ENCODE assay signal across 13 cellular contexts in the genomic region with DNA sequence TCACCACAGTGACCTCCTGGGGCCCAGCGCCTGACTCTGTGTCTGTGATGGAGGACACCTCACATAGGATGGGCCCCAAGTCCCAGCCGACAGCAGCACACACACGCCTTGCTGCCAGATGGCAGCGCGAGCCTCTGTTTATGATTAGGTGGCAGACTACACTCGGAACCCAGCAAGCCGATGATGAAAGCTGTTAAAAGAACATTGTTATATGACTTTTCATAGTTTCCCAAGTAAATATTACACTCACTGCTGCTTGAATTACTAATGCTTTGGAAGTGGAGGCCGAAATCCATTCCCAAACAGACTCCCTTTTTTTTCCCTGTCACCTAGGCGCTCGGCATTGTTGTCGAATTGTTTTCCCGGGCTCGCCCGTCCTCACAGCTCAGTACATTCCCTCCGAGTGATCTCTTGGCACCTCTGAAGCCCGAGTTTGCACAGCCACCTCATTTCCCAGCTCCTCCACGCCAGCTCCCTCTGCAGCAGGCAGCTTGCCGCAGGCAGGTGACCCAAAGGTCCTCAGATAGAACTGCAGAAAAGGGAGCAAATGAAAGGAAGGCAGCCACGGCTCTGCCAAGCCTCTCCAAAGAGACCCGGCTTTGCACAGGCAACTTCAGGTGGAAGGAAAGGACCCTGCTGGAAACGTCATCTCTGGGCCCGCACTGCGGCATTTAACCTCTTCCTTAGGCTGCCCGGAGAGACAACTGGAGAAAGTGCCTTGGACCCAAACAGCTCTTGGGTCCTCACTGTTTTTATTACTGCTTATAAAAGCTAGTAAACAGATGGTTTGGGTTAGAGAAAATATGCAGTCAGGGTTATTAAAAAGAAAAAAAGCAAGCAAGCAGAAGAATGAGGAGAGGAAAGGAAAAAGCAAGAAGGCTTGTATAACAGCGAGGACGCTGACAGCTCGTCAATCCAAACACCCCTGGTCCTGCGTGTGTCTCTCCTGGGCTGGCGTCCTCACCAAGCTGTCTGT.
DNase-seq lines count a peak whose midpoint lies in the region; ATAC-seq, FAIRE-seq and TF ChIP-seq lines count a peak whose summit lies in the region.
"Had no signal": no experiment of that assay in that cellular context is flagged by ENCODE, and none has a peak within 500 bp of the region (broad histone marks: within the 10 kb centered on the region; RNA-seq: fewer than 3 reads in every experiment).

No MANE protein-coding gene starts in this region.

- no peaks in the 10 kb centered on the region for H3K27me3 Mint-ChIP-seq in endodermal cell (ENCODE audit: insufficient read depth)
- peaks cover 7% of the 10 kb centered on the region for H3K27me3 Mint-ChIP-seq in activated CD8-positive, alpha-beta T cell treated with anti-CD3 and anti-CD28 coated beads for 36 hours

- no peak overlapping the region for H3K18ac ChIP-seq in IMR-90 (ENCODE audit: low read depth, low read length)

- TF ChIP-seq EP300 in HepG2 (IDR thresholded peaks at IDR 0.05; ENCODE audit: low read depth in 2 of 2, low read length in 2 of 2) = no peak
- no peak for TF ChIP-seq EP300 in HepG2 (CRISPR knock-in tag; IDR thresholded peaks at IDR 0.05; ENCODE audit: borderline replicate concordance)

- no peaks in the 10 kb centered on the region for H4K20me1 ChIP-seq in IMR-90 (ENCODE audit: insufficient read depth, low read length)
- no peaks in the 10 kb centered on the region for H4K20me1 ChIP-seq in HepG2 (ENCODE audit: insufficient read depth, low read length)

- H3K9me3 Mint-ChIP-seq in stimulated activated effector memory CD8-positive, alpha-beta T cell treated with anti-CD3 and anti-CD28 coated beads, Interleukin-12 subunit alpha, Interleukin-12 subunit beta, amount 100 ng/mL, for 72 hours = no peaks in the 10 kb centered on the region
- no peaks in the 10 kb centered on the region for H3K9me3 Mint-ChIP-seq in endodermal cell
- H3K9me3 Mint-ChIP-seq in activated CD8-positive, alpha-beta T cell treated with anti-CD3 and anti-CD28 coated beads for 36 hours = no peaks in the 10 kb centered on the region
- H3K9me3 Mint-ChIP-seq: activated CD4-positive, alpha-beta T cell treated with anti-CD3 and anti-CD28 coated beads, Interleukin-2, amount 10 ng/mL, durations not matched to agents 7 days and 5 days; T-helper 1 cell treated with Interleukin-12 subunit alpha and Interleukin-12 subunit beta and Interleukin-4 antibody, amounts not matched to agents 30 μg/mL and 1 μg/mL, for 36 hours had no signal

- H3K4me1 ChIP-seq in IMR-90 (ENCODE audit: control insufficient read depth, insufficient read depth, low read length) (peaks cover 6% of the 10 kb centered on the region; the same call in 1 of the 2 replicates), HepG2 (ENCODE audit: insufficient read depth, low read length) (peaks cover 21% of the 10 kb centered on the region), endodermal cell (ENCODE audit: control insufficient read depth, insufficient read depth, low read length) (no peaks in the 10 kb centered on the region)

- no peak overlapping the region for H3K9ac ChIP-seq in IMR-90 (ENCODE audit: low read depth, low read length)
- no peak overlapping the region for H3K9ac ChIP-seq in HepG2 (ENCODE audit: insufficient read depth, low read depth, low read length)
- no peak overlapping the region for H3K9ac ChIP-seq in endodermal cell (ENCODE audit: extremely low read depth, low read length, poor library complexity, severe bottlenecking)

- H3K9me3 ChIP-seq in IMR-90 (ENCODE audit: control insufficient read depth, insufficient read depth, low read length) = no peaks in the 10 kb centered on the region
- no peaks in the 10 kb centered on the region for H3K9me3 ChIP-seq in HepG2 (ENCODE audit: low read length)
- H3K9me3 ChIP-seq in endodermal cell (ENCODE audit: control insufficient read depth, low read length) = no peaks in the 10 kb centered on the region

- no peak overlapping the region for H3K4me3 Mint-ChIP-seq in stimulated activated effector memory CD8-positive, alpha-beta T cell treated with anti-CD3 and anti-CD28 coated beads, Interleukin-12 subunit alpha, Interleukin-12 subunit beta, amount 100 ng/mL, for 72 hours
- H3K4me3 Mint-ChIP-seq in endodermal cell = no peak overlapping the region
- H3K4me3 Mint-ChIP-seq in activated CD8-positive, alpha-beta T cell treated with anti-CD3 and anti-CD28 coated beads for 36 hours = no peak overlapping the region
- H3K4me3 Mint-ChIP-seq: activated CD4-positive, alpha-beta T cell treated with anti-CD3 and anti-CD28 coated beads, Interleukin-2, amount 10 ng/mL, durations not matched to agents 7 days and 5 days; T-helper 1 cell treated with Interleukin-12 subunit alpha and Interleukin-12 subunit beta and Interleukin-4 antibody, amounts not matched to agents 30 μg/mL and 1 μg/mL, for 36 hours had no signal

- H3K36me3 Mint-ChIP-seq in stimulated activated effector memory CD8-positive, alpha-beta T cell treated with anti-CD3 and anti-CD28 coated beads, Interleukin-12 subunit alpha, Interleukin-12 subunit beta, amount 100 ng/mL, for 72 hours = no peaks in the 10 kb centered on the region
- no peaks in the 10 kb centered on the region for H3K36me3 Mint-ChIP-seq in endodermal cell (ENCODE audit: low read depth)
- H3K36me3 Mint-ChIP-seq in activated CD8-positive, alpha-beta T cell treated with anti-CD3 and anti-CD28 coated beads for 36 hours (ENCODE audit: low read depth) = no peaks in the 10 kb centered on the region

- no peaks in the 10 kb centered on the region for H3K79me1 ChIP-seq in IMR-90 (ENCODE audit: low read depth in 1 of 2, low read length in 2 of 2)

- H2BK120ac ChIP-seq in IMR-90 (ENCODE audit: low read depth, low read length) = no peak overlapping the region

- no peak overlapping the region for H3K14ac ChIP-seq in IMR-90 (replicated peaks; ENCODE audit: low read depth, low read length)

- ATAC-seq in IMR-90 (ENCODE audit: low read depth) = no peak; the same call in 1 of the 2 replicates
- ATAC-seq in HepG2 = peak; percentile 75
- no peak for ATAC-seq in stimulated activated effector memory CD8-positive, alpha-beta T cell treated with anti-CD3 and anti-CD28 coated beads, Interleukin-12 subunit alpha, Interleukin-12 subunit beta, amount 100 ng/mL, for 72 hours
- no peak for ATAC-seq in activated CD8-positive, alpha-beta T cell treated with anti-CD3 and anti-CD28 coated beads for 36 hours

- POLR2A ChIA-PET in IMR-90 (lab: Charles Lee; ENCODE audit: unreplicated experiment) = no interaction called here
- POLR2A ChIA-PET in HepG2 (lab: Yijun Ruan, JAX) = interaction anchor here (0.5 to 1.4 kb wide), 3 partner anchors 9 to 217 kb away, joined by 3 to 4 read pairs (median 4); no protein-coding TSS in a partner anchor
- POLR2A ChIA-PET in activated CD8-positive, alpha-beta T cell treated with anti-CD3 and anti-CD28 coated beads for 36 hours (lab: Charles Lee) = no interaction called here

- WGBS in IMR-90 (ENCODE audit: extremely low coverage in 2 of 2, insufficient read length in 1 of 2), 2 experiments = 49% methylated on average over 6 of the region's 29 CpGs; no CpG with 5 or more reads in 1 of the 2 experiments
- WGBS in HepG2 (ENCODE audit: low lambda C conversion rate) = 24% methylated on average over 26 of the region's 29 CpGs
- WGBS in endodermal cell (ENCODE audit: insufficient coverage in 1 of 2, insufficient read length in 1 of 2), 2 experiments = 84 to 92% methylated on average over 27 to 29 of the region's 29 CpGs

- intact Hi-C loops in IMR-90 (cut with micrococcal nuclease) (no loop called here), HepG2 (cut with micrococcal nuclease; ENCODE audit: unreplicated experiment) (no loop called here)
- intact Hi-C loops in activated CD8-positive, alpha-beta T cell treated with anti-CD3 and anti-CD28 coated beads for 36 hours (cut with micrococcal nuclease) = no loop called here

- H3K23ac ChIP-seq in IMR-90 (ENCODE audit: low read depth, low read length) = no peak overlapping the region

- no peaks in the 10 kb centered on the region for H3K9me1 ChIP-seq in IMR-90 (ENCODE audit: insufficient read depth, low read length)

- H3K27ac Mint-ChIP-seq in stimulated activated effector memory CD8-positive, alpha-beta T cell treated with anti-CD3 and anti-CD28 coated beads, Interleukin-12 subunit alpha, Interleukin-12 subunit beta, amount 100 ng/mL, for 72 hours = peak overlapping the region; percentile 47
- no peak overlapping the region for H3K27ac Mint-ChIP-seq in endodermal cell
- no peak overlapping the region for H3K27ac Mint-ChIP-seq in activated CD8-positive, alpha-beta T cell treated with anti-CD3 and anti-CD28 coated beads for 36 hours
- H3K27ac Mint-ChIP-seq: activated CD4-positive, alpha-beta T cell treated with anti-CD3 and anti-CD28 coated beads, Interleukin-2, amount 10 ng/mL, durations not matched to agents 7 days and 5 days; T-helper 1 cell treated with Interleukin-12 subunit alpha and Interleukin-12 subunit beta and Interleukin-4 antibody, amounts not matched to agents 30 μg/mL and 1 μg/mL, for 36 hours had no signal

- TF ChIP-seq CTCF in IMR-90 (conservative IDR thresholded peaks at IDR 0.05; ENCODE audit: low read depth, low read length) = no peak
- 0 out of 2 replicates have a peak, but pooled peaks have one; percentile 4 for TF ChIP-seq CTCF in HepG2 (CRISPR knock-in tag; IDR thresholded peaks at IDR 0.05)
- no peak for TF ChIP-seq CTCF in endodermal cell (conservative IDR thresholded peaks at IDR 0.05)
- TF ChIP-seq CTCF in activated CD8-positive, alpha-beta T cell treated with anti-CD3 and anti-CD28 coated beads for 36 hours (IDR thresholded peaks at IDR 0.05) = no peak

- H2BK20ac ChIP-seq in IMR-90 (ENCODE audit: low read depth, low read length) = no peak overlapping the region

- H3K4me3 ChIP-seq in IMR-90 (ENCODE audit: insufficient read depth, low read depth, low read length) (no peak overlapping the region), HepG2 (replicated peaks in 1 of 3; ENCODE audit: insufficient read depth in 1 of 3, low read depth in 2 of 3, low read length in 3 of 3) (peak overlapping the region in 2 of 3 experiments; percentile 34 to 50; a peak in 1 of 6 replicates), endodermal cell (ENCODE audit: low read length) (no peak overlapping the region)
- H3K4me3 ChIP-seq: coronary artery had no signal

- no peak overlapping the region for H3K56ac ChIP-seq in IMR-90 (ENCODE audit: extremely low read depth, insufficient read depth, low read length)

- H4K91ac ChIP-seq in IMR-90 (ENCODE audit: insufficient read depth, low read depth, low read length) = no peak overlapping the region

- BruUV-seq in IMR-90 (replicated peaks; lab: Mats Ljungman, UMichigan) (no TSS peak), HepG2 (replicated peaks; lab: Mats Ljungman, UMichigan) (no TSS peak)

- CTCF ChIA-PET in IMR-90 (lab: Yijun Ruan, JAX) = interaction anchor here (0.6 to 1.4 kb wide), 5 partner anchors 17 to 198 kb away, joined by 3 to 5 read pairs (median 3); no protein-coding TSS in a partner anchor
- CTCF ChIA-PET in HepG2 (lab: Yijun Ruan, JAX; ENCODE audit: low intra/inter-chr PET ratio, low total read pairs) = no interaction called here
- CTCF ChIA-PET in activated CD8-positive, alpha-beta T cell treated with anti-CD3 and anti-CD28 coated beads for 36 hours (lab: Charles Lee) = interaction anchor here (0.6 to 1.8 kb wide), 4 partner anchors 11 to 270 kb away, joined by 3 to 8 read pairs (median 3); no protein-coding TSS in a partner anchor

- H3K36me3 ChIP-seq in IMR-90 (ENCODE audit: control insufficient read depth, insufficient read depth, low read length) (no peaks in the 10 kb centered on the region), HepG2 (replicated peaks in 1 of 2; ENCODE audit: control insufficient read depth in 1 of 2, insufficient read depth in 2 of 2, low read length in 2 of 2) (no peaks in the 10 kb centered on the region), endodermal cell (ENCODE audit: control insufficient read depth, insufficient read depth, low read length) (no peaks in the 10 kb centered on the region)

- H2AFZ ChIP-seq in IMR-90 (replicated peaks; ENCODE audit: low read length, poor library complexity) = peak overlapping the region; percentile 59
- peak overlapping the region; percentile 19 for H2AFZ ChIP-seq in HepG2 (ENCODE audit: low read length)

- no peak overlapping the region for H3K27ac ChIP-seq in IMR-90 (ENCODE audit: insufficient read depth, low read length)
- no peak overlapping the region for H3K27ac ChIP-seq in HepG2 (ENCODE audit: extremely low read length, insufficient read depth, low read length)
- no peak overlapping the region for H3K27ac ChIP-seq in caudate nucleus (ENCODE audit: low read depth, low read length)
- no peak overlapping the region for H3K27ac ChIP-seq in endodermal cell (ENCODE audit: low read depth, low read length)

- H3K4ac ChIP-seq in IMR-90 (ENCODE audit: low read depth, low read length) = no peak overlapping the region

- H2BK5ac ChIP-seq in IMR-90 (ENCODE audit: low read depth, low read length, poor library complexity, severe bottlenecking) = no peak overlapping the region

- no peak overlapping the region for H4K5ac ChIP-seq in IMR-90 (ENCODE audit: low read depth, low read length)

- TF ChIP-seq POLR2A in IMR-90 (IDR thresholded peaks at IDR 0.05; ENCODE audit: low read depth, low read length) (no peak), HepG2 (IDR thresholded peaks at IDR 0.05; ENCODE audit: insufficient read depth in 1 of 2, low read depth in 2 of 2, low read length in 2 of 2) (no peak)

- no peak overlapping the region for H2BK15ac ChIP-seq in IMR-90 (ENCODE audit: low read depth, low read length)

- no peak overlapping the region for H4K8ac ChIP-seq in IMR-90 (ENCODE audit: low read depth in 2 of 2, low read length in 2 of 2)

- dilution Hi-C loops in IMR-90 (cut with HindIII; ENCODE audit: low sequenced_read_pairs, unreplicated experiment) = no loop called here

- H3K79me2 ChIP-seq in HepG2 (ENCODE audit: insufficient read depth, low read length) = no peaks in the 10 kb centered on the region

- DNase-seq in IMR-90 = peak; percentile 10
- no peak for DNase-seq in HepG2 (ENCODE audit: low spot score)
- DNase-seq in stimulated activated effector memory CD8-positive, alpha-beta T cell treated with anti-CD3 and anti-CD28 coated beads, Interleukin-12 subunit alpha, Interleukin-12 subunit beta, amount 100 ng/mL, for 72 hours (ENCODE audit: low spot score in 2 of 2) = no peak
- no peak for DNase-seq in iPS-NIHi11 (ENCODE audit: low spot score)
- no peak for DNase-seq in caudate nucleus (lab: John Stamatoyannopoulos, UW)
- DNase-seq in endodermal cell = no peak
- DNase-seq in activated CD8-positive, alpha-beta T cell treated with anti-CD3 and anti-CD28 coated beads for 36 hours = no peak
- DNase-seq: activated CD4-positive, alpha-beta T cell treated with anti-CD3 and anti-CD28 coated beads, Interleukin-2, amount 10 ng/mL, durations not matched to agents 7 days and 5 days; activated naive CD4-positive, alpha-beta T cell treated with Interleukin-2 at 50 U/mL for 16 hours; NCI-H1436 treated with DMSO at 0.1 percent for 48 hours had no signal

- H3K4me1 Mint-ChIP-seq in stimulated activated effector memory CD8-positive, alpha-beta T cell treated with anti-CD3 and anti-CD28 coated beads, Interleukin-12 subunit alpha, Interleukin-12 subunit beta, amount 100 ng/mL, for 72 hours = no peaks in the 10 kb centered on the region
- peaks cover 4% of the 10 kb centered on the region for H3K4me1 Mint-ChIP-seq in endodermal cell
- no peaks in the 10 kb centered on the region for H3K4me1 Mint-ChIP-seq in activated CD8-positive, alpha-beta T cell treated with anti-CD3 and anti-CD28 coated beads for 36 hours (ENCODE audit: low read depth)
- H3K4me1 Mint-ChIP-seq: activated CD4-positive, alpha-beta T cell treated with anti-CD3 and anti-CD28 coated beads, Interleukin-2, amount 10 ng/mL, durations not matched to agents 7 days and 5 days had no signal

- TF ChIP-seq RAD21 in IMR-90 (IDR thresholded peaks at IDR 0.05; ENCODE audit: low read length) (no peak), HepG2 (CRISPR knock-in tag; IDR thresholded peaks at IDR 0.05) (no peak)

- H3K27me3 ChIP-seq in IMR-90 (ENCODE audit: control insufficient read depth, insufficient read depth, low read length) = peaks cover 16% of the 10 kb centered on the region
- peaks cover 7 to 41% of the 10 kb centered on the region in 2 experiments for H3K27me3 ChIP-seq in HepG2 (ENCODE audit: control insufficient read depth in 1 of 2, insufficient read depth in 2 of 2, low read length in 2 of 2)
- H3K27me3 ChIP-seq in endodermal cell (ENCODE audit: control insufficient read depth, insufficient read depth, low read length, poor library complexity, severe bottlenecking) = peaks cover 6% of the 10 kb centered on the region

- H3K4me2 ChIP-seq in IMR-90 (ENCODE audit: low read depth, low read length) (no peak overlapping the region; the same call in 1 of the 2 replicates), HepG2 (ENCODE audit: low read depth, low read length) (peak overlapping the region; percentile 78)

- in situ Hi-C loops in IMR-90 (cut with MboI; ENCODE audit: low sequenced_read_pairs) (no loop called here), HepG2 (cut with HindIII; ENCODE audit: extremely low pct_ligation_motif_present, low pct_unique_long_range_greater_than_20kb) (no loop called here)

- H2AK5ac ChIP-seq in IMR-90 (ENCODE audit: low read depth, low read length) = no peak overlapping the region

- no peak overlapping the region for H2AK9ac ChIP-seq in IMR-90 (replicated peaks; ENCODE audit: low read depth, low read length, poor library complexity)

- peak; percentile 18 for FAIRE-seq in endometrium (lab: Jason Lieb, UNC)
- FAIRE-seq in HepG2 (lab: Jason Lieb, UNC) = no peak

Comparison
In these comparisons a context has a peak if more than half of its experiments do, and no peak if none do; other contexts are left out.
1. H3K4me3 ChIP-seq: peak in HepG2 (2 of 3); none in IMR-90 (single experiment) and endodermal cell (single experiment).